Comparison of ENCODE assay signal across 8 cellular contexts in genomic region chr16:1958715-1959268, GRCh38. TPM values are rescaled to one million over a fixed set of nuclear protein-coding genes. Genes with fewer than 3 reads are reported as not detected.
A peak's percentile ranks its signal among the peaks of the same experiment; 100 is the strongest.
DNase-seq lines count a peak whose midpoint lies in the region; ATAC-seq and TF ChIP-seq lines count a peak whose summit lies in the region.

No MANE protein-coding gene starts in this region.

- H3K9me3 Mint-ChIP-seq in GM23338: peaks cover 5% of the 10 kb centered on the region; the same call in 2 of the 3 replicates

- H3K79me2 ChIP-seq in GM23338 (replicated peaks; ENCODE audit: insufficient read depth): peaks cover 25% of the 10 kb centered on the region

- DNase-seq in GM23338 (ENCODE audit: low spot score) (no peak), left cardiac atrium (no peak), iPS-NIHi7 (ENCODE audit: extremely low spot score) (no peak), ureter (ENCODE audit: low spot score) (no peak)

- ATAC-seq in GM23338 (peak; percentile 1), left cardiac atrium (peak; percentile 0 to 5), GM18867 (IDR thresholded peaks at IDR 0.05; ENCODE audit: unreplicated experiment) (no peak), HG02678 (IDR thresholded peaks at IDR 0.05; ENCODE audit: unreplicated experiment) (no peak)

- H3K27me3 Mint-ChIP-seq in GM23338 (ENCODE audit: insufficient read depth, low read depth, poor library complexity): peaks cover 47% of the 10 kb centered on the region

- H3K27me3 ChIP-seq in GM23338 (ENCODE audit: insufficient read depth): no peaks in the 10 kb centered on the region

- peaks cover 20% of the 10 kb centered on the region for H3K36me3 ChIP-seq in GM23338 (ENCODE audit: insufficient read depth)

- peaks cover 32% of the 10 kb centered on the region; the same call in 1 of the 2 replicates for H3K4me1 ChIP-seq in GM23338 (ENCODE audit: insufficient read depth)

- H2AFZ ChIP-seq in GM23338: peak overlapping the region; percentile 97

- no peak for TF ChIP-seq CTCF in GM23338 (conservative IDR thresholded peaks at IDR 0.05; ENCODE audit: low read depth in 2 of 2)
- TF ChIP-seq CTCF in VCaP (conservative IDR thresholded peaks at IDR 0.05): no peak

- H3K4me1 Mint-ChIP-seq in GM23338: peaks cover 32% of the 10 kb centered on the region

- H3K4me3 ChIP-seq in GM23338: peak overlapping the region; percentile 89
- peak overlapping the region; percentile 50 to 91 (median 69) for H3K4me3 ChIP-seq in skin epidermis

- peaks cover 36% of the 10 kb centered on the region for H3K36me3 Mint-ChIP-seq in GM23338 (ENCODE audit: low read depth)

- H3K4me2 ChIP-seq in GM23338: peak overlapping the region; percentile 91

- H3F3A ChIP-seq in GM23338 (replicated peaks; ENCODE audit: low read depth): peaks cover 45% of the 10 kb centered on the region

- H4K20me1 ChIP-seq in GM23338 (replicated peaks; ENCODE audit: insufficient read depth): peaks cover 21% of the 10 kb centered on the region

- H3K9me2 ChIP-seq in GM23338 (ENCODE audit: insufficient read depth): no peaks in the 10 kb centered on the region

- peak overlapping the region; percentile 92 for H3K4me3 Mint-ChIP-seq in GM23338

- no peak overlapping the region for H3K27ac Mint-ChIP-seq in GM23338

- H3K27ac ChIP-seq in GM23338 (ENCODE audit: low read depth) (no peak overlapping the region), VCaP (peak overlapping the region; percentile 84; the same call in 1 of the 2 replicates), skin epidermis (peak overlapping the region in 16 of 21 experiments; percentile 81 to 96 (median 92))

- intact Hi-C loops in left cardiac atrium (cut with DNase I): no loop called here

TF ChIP-seq in GM23338, 12 proteins besides CTCF, POLR2A, EP300 and RAD21 (continues in another document):
- TF ChIP-seq ZNF331 (CRISPR knock-in tag; IDR thresholded peaks at IDR 0.05; ENCODE audit: low read depth) (no peak), EZH2 (IDR thresholded peaks at IDR 0.05; ENCODE audit: low read depth, unreplicated experiment) (no peak), ZNF462 (CRISPR knock-in tag; IDR thresholded peaks at IDR 0.05) (no peak), JUNB (IDR thresholded peaks at IDR 0.05; ENCODE audit: unreplicated experiment) (no peak), EZH2phosphoT487 (IDR thresholded peaks at IDR 0.05; ENCODE audit: unreplicated experiment) (no peak), ETS1 (IDR thresholded peaks at IDR 0.05) (no peak)

RNA-seq across cellular contexts. Expression of gene NDUFB10, which starts 0.5 kb away (rescaled TPM):
- 244 and 280 TPM in 2 replicates for total RNA-seq in GM23338 (2014; rRNA removed; shearing (Covaris generic))
- polyA plus RNA-seq in GM23338 (2016; fragmentation: Nextera tagmentation; extraction: Ambion mirVana): 495 and 527 TPM in 2 replicates
- total RNA-seq in left cardiac atrium: 100 to 1,000 TPM; 411 to 435 TPM
- total RNA-seq in ureter: 97.5 TPM

RNA-seq across cellular contexts. Expression of gene RPL3L, which starts 4.3 kb away (rescaled TPM):
- total RNA-seq in GM23338 (2014; rRNA removed; shearing (Covaris generic)): 0.31 and 0.59 TPM in 2 replicates
- 0.68 and 1.1 TPM in 2 replicates for polyA plus RNA-seq in GM23338 (2016; fragmentation: Nextera tagmentation; extraction: Ambion mirVana)
- total RNA-seq in left cardiac atrium (10 to 100 TPM; 33.4 to 78.2 TPM), ureter (not detected)

RNA-seq across cellular contexts. Expression of gene RPS2, which starts 5.8 kb away (rescaled TPM):
- 3,232 and 3,786 TPM in 2 replicates for total RNA-seq in GM23338 (2014; rRNA removed; shearing (Covaris generic))
- polyA plus RNA-seq in GM23338 (2016; fragmentation: Nextera tagmentation; extraction: Ambion mirVana): 3,992 and 4,335 TPM in 2 replicates
- total RNA-seq in left cardiac atrium: 1,000 to 10,000 TPM; 1,152 to 1,209 TPM
- total RNA-seq in ureter: 2,737 TPM

RNA-seq across cellular contexts. Expression of gene RNF151, which starts 7.9 kb away (rescaled TPM):
- not detected in 2 replicates for total RNA-seq in GM23338 (2014; rRNA removed; shearing (Covaris generic))
- not detected in 2 replicates for polyA plus RNA-seq in GM23338 (2016; fragmentation: Nextera tagmentation; extraction: Ambion mirVana)
- total RNA-seq in left cardiac atrium: not detected
- total RNA-seq in ureter: not detected

RNA-seq across cellular contexts. Expression of gene TBL3, which starts 13.1 kb away (rescaled TPM):
- total RNA-seq in GM23338 (2014; rRNA removed; shearing (Covaris generic)): 122 and 157 TPM in 2 replicates
- 67.0 and 68.8 TPM in 2 replicates for polyA plus RNA-seq in GM23338 (2016; fragmentation: Nextera tagmentation; extraction: Ambion mirVana)
- 10 to 100 TPM; 19.4 to 21.5 TPM for total RNA-seq in left cardiac atrium
- 37.0 TPM for total RNA-seq in ureter

Comparison
In these comparisons a context has a peak if more than half of its experiments do, and no peak if none do; other contexts are left out.
1. ATAC-seq: peak in GM23338 (single experiment) and left cardiac atrium (2 of 2); none in GM18867 (single experiment) and HG02678 (single experiment).
2. RNA of gene RPL3L, which starts 4.3 kb away (total RNA-seq): 33.4 to 78.2 TPM in left cardiac atrium; 0.31 to 0.59 TPM in GM23338 and not detected in ureter (single experiment); every median in the first group is over 10 times any median in the second.